In the genomic region with DNA sequence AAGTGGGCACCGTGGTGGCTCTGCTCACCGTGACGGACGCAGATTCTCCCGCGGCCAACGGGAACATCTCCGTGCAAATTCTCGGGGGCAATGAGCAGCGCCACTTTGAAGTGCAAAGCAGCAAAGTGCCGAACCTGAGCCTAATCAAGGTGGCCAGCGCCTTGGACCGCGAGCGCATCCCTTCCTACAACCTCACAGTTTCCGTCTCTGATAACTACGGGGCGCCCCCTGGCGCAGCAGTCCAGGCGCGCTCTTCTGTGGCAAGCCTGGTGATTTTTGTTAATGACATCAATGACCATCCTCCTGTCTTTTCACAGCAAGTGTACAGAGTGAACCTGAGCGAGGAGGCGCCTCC, we compare ENCODE assay signal across 8 cellular contexts. TPM values are rescaled to one million over a fixed set of nuclear protein-coding genes. Genes with fewer than 3 reads are reported as not detected.
A peak's percentile ranks its signal among the peaks of the same experiment; 100 is the strongest.
DNase-seq lines count a peak whose midpoint lies in the region; ATAC-seq, FAIRE-seq and TF ChIP-seq lines count a peak whose summit lies in the region.

No MANE protein-coding gene starts in this region.

- H2AK5ac ChIP-seq in H9 (ENCODE audit: insufficient read length, low read length): no peak overlapping the region

- peaks cover 30 to 64% of the 10 kb centered on the region in 2 experiments for H3K4me1 Mint-ChIP-seq in H9

- H4K8ac ChIP-seq in H9 (replicated peaks; ENCODE audit: insufficient read length, low read depth, low read length): no peak overlapping the region

- peaks cover 2% of the 10 kb centered on the region; the same call in 1 of the 2 replicates for H3K4me1 ChIP-seq in H9 (ENCODE audit: insufficient read depth, low read length)

- H3K27me3 Mint-ChIP-seq in H9 (ENCODE audit: low read depth): peaks cover 33% of the 10 kb centered on the region

- peak overlapping the region; percentile 92 to 97 for H3K4me3 Mint-ChIP-seq in H9

- H3K36me3 Mint-ChIP-seq in H9 (ENCODE audit: insufficient read depth in 1 of 3, low read depth in 3 of 3): peaks cover 0 to 20% (median 0%) of the 10 kb centered on the region in 3 experiments; a peak in 3 of 7 replicates

- H3K9me3 ChIP-seq in H9 (ENCODE audit: control insufficient read depth, low read depth, low read length): no peaks in the 10 kb centered on the region

- H2AFZ ChIP-seq in H9 (ENCODE audit: low read length): no peak overlapping the region

- ATAC-seq in HG03108 (IDR thresholded peaks at IDR 0.05; ENCODE audit: unreplicated experiment): no peak

- H2BK120ac ChIP-seq in H9 (ENCODE audit: low read depth, low read length, poor library complexity, severe bottlenecking): no peak overlapping the region

- H3K18ac ChIP-seq in H9 (ENCODE audit: insufficient read length, low read depth, low read length): no peak overlapping the region

- DNase-seq in H9: peak; percentile 72
- DNase-seq in bronchial epithelial cell (ENCODE audit: low read depth): peak; percentile 24
- peak; percentile 21 for DNase-seq in stromal cell of bone marrow (ENCODE audit: low read depth)
- no peak for DNase-seq in HuH-7 (ENCODE audit: low spot score)
- no peak for DNase-seq in activated naive CD4-positive, alpha-beta T cell treated with anti-CD3 and anti-CD28 coated beads, Interleukin-2, amount 50 U/mL, for 16 hours

- H3K4me2 ChIP-seq in H9 (ENCODE audit: insufficient read depth, insufficient read length, low read length): peak overlapping the region; percentile 76

- H3K36me3 ChIP-seq in bronchial epithelial cell (ENCODE audit: control insufficient read depth, insufficient read depth, low read length): no peaks in the 10 kb centered on the region

- H3K79me1 ChIP-seq in H9 (ENCODE audit: insufficient read depth, low read depth, low read length, poor library complexity, severe bottlenecking): no peaks in the 10 kb centered on the region

- no peak overlapping the region for H3K9ac ChIP-seq in H9 (ENCODE audit: extremely low read depth, insufficient read length, low read length)

- no peak overlapping the region for H3T11ph ChIP-seq in H9 (ENCODE audit: low read length)

- H2BK12ac ChIP-seq in H9 (ENCODE audit: insufficient read length, low read depth, low read length): no peak overlapping the region

- H3K9me3 Mint-ChIP-seq in H9: no peaks in the 10 kb centered on the region; a peak in 1 of 5 replicates

- no peak overlapping the region for H3K27ac ChIP-seq in 22Rv1
- H3K27ac ChIP-seq in H9 (ENCODE audit: insufficient read length, low read depth, low read length): no peak overlapping the region
- H3K27ac ChIP-seq in layer of hippocampus (ENCODE audit: low read depth, low read length): peak overlapping the region; percentile 25

- no peak overlapping the region for H2BK20ac ChIP-seq in H9 (ENCODE audit: low read depth, low read length, poor library complexity, severe bottlenecking)

- H4K20me1 ChIP-seq in H9 (ENCODE audit: control insufficient read depth, insufficient read depth, insufficient read length): no peaks in the 10 kb centered on the region

- no peak overlapping the region for H3K27ac Mint-ChIP-seq in H9

- H3K23me2 ChIP-seq in H9 (ENCODE audit: insufficient read length, low read depth, low read length, poor library complexity, severe bottlenecking): peaks cover 27% of the 10 kb centered on the region

- H2BK15ac ChIP-seq in H9 (ENCODE audit: low read depth, low read length): no peak overlapping the region

- H3K23ac ChIP-seq in H9 (ENCODE audit: insufficient read length, low read depth, low read length): no peak overlapping the region

- H3K14ac ChIP-seq in H9 (ENCODE audit: insufficient read depth, low read length): no peak overlapping the region

- no peak for FAIRE-seq in bronchial epithelial cell (lab: Jason Lieb, UNC)

- peak overlapping the region; percentile 88 for H3K4me3 ChIP-seq in bronchial epithelial cell (ENCODE audit: low read depth, low read length)

- no peak overlapping the region for H2BK5ac ChIP-seq in H9 (ENCODE audit: insufficient read length, low read length)

- WGBS in H9 (ENCODE audit: extremely low coverage, insufficient read length, low lambda C conversion rate): no CpG with 5 or more reads among the region's 23 CpGs

- TF ChIP-seq CTCF in 22Rv1 (IDR thresholded peaks at IDR 0.05) (peak; percentile 45), H9 (conservative IDR thresholded peaks at IDR 0.05) (peak; percentile 71), bronchial epithelial cell (IDR thresholded peaks at IDR 0.05; ENCODE audit: insufficient read depth, low read length, severe bottlenecking) (peak; percentile 62)

- H3K27me3 ChIP-seq in H9 (ENCODE audit: insufficient read depth, low read length) (peaks cover 7% of the 10 kb centered on the region; the same call in 1 of the 2 replicates), bronchial epithelial cell (ENCODE audit: control insufficient read depth, insufficient read depth, low read length) (no peaks in the 10 kb centered on the region), layer of hippocampus (ENCODE audit: control insufficient read depth, insufficient read depth, low read length) (no peaks in the 10 kb centered on the region)

- H4K91ac ChIP-seq in H9 (ENCODE audit: insufficient read length, low read depth, low read length): no peak overlapping the region

- no peak overlapping the region for H3K4ac ChIP-seq in H9 (ENCODE audit: low read depth, low read length)

- no peaks in the 10 kb centered on the region; the same call in 1 of the 2 replicates for H3K79me2 ChIP-seq in H9 (ENCODE audit: insufficient read depth, low read length)

- no peak overlapping the region for H4K5ac ChIP-seq in H9 (ENCODE audit: insufficient read length, low read depth, low read length)

- no peak overlapping the region for H3K56ac ChIP-seq in H9 (ENCODE audit: insufficient read length, low read depth, low read length)

RNA-seq across cellular contexts. Expression of gene FAT4, which starts 2.7 kb away (rescaled TPM):
- total RNA-seq in H9 (2021) (6.0 and 6.9 TPM in 2 replicates), bronchial epithelial cell (2.0 and 2.1 TPM in 2 replicates)

Comparison
In these comparisons a context has a peak if more than half of its experiments do, and no peak if none do; other contexts are left out.
1. DNase-seq: peak in H9 (single experiment), bronchial epithelial cell (single experiment) and stromal cell of bone marrow (single experiment); none in HuH-7 (single experiment) and activated naive CD4-positive, alpha-beta T cell treated with anti-CD3 and anti-CD28 coated beads, Interleukin-2, amount 50 U/mL, for 16 hours (single experiment).
2. Peak in every context shown above with its lines, with median percentiles within 50 percentile points of each other: CTCF ChIP-seq.